19 cellular contexts compared by ENCODE assay signal in the genomic region with DNA sequence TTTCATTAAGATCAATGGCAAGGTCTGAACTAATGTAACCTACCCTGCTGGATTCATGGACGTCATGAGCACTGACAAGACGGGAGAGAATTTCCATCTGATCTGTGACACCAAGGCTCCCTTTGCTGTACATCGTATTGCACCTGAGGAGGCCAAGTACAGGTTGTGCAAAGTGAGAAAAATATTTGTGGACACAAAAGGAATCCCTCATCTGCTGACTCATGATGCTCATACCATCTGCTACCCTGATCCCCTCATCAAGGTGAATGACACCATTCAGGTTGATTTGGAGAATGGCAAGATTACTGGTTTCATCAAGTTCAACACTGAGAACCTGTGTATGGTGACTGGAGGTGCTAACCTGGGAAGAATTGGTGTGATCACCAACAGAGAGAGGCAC.
A peak's percentile ranks its signal among the peaks of the same experiment; 100 is the strongest.
DNase-seq lines count a peak whose midpoint lies in the region; ATAC-seq, FAIRE-seq and TF ChIP-seq lines count a peak whose summit lies in the region.
"Had no signal": no experiment of that assay in that cellular context is flagged by ENCODE, and none has a peak within 500 bp of the region (broad histone marks: within the 10 kb centered on the region; RNA-seq: fewer than 3 reads in every experiment).

No MANE protein-coding gene starts in this region.

- POLR2A ChIA-PET in IMR-90 (lab: Charles Lee; ENCODE audit: unreplicated experiment) (no interaction called here), K562 (lab: Yijun Ruan, JAX) (interaction anchor here (0.6 to 0.9 kb wide), 2 partner anchors 11 to 29 kb away, joined by 3 to 4 read pairs; no protein-coding TSS in a partner anchor)

- no peak for TF ChIP-seq POLR2A in IMR-90 (IDR thresholded peaks at IDR 0.05; ENCODE audit: low read depth, low read length)
- TF ChIP-seq POLR2A in K562 (conservative IDR thresholded peaks at IDR 0.05) = no peak
- no peak for TF ChIP-seq POLR2A in vagina (IDR thresholded peaks at IDR 0.05)

- dilution Hi-C loops in IMR-90 (cut with HindIII; ENCODE audit: low sequenced_read_pairs, unreplicated experiment) = no loop called here

- H3K4me2 ChIP-seq in IMR-90 (ENCODE audit: low read depth, low read length) = no peak overlapping the region
- H3K4me2 ChIP-seq in K562 (ENCODE audit: insufficient read depth, low read length) = no peak overlapping the region
- no peak overlapping the region for H3K4me2 ChIP-seq in neuronal stem cell (ENCODE audit: insufficient read depth, low read length, poor library complexity, severe bottlenecking)
- H3K4me2 ChIP-seq: BLaER1 had no signal

- no peak overlapping the region; the same call in 1 of the 2 replicates for H3K18ac ChIP-seq in IMR-90 (ENCODE audit: low read depth, low read length)
- H3K18ac ChIP-seq in neuronal stem cell (ENCODE audit: low read length) = no peak overlapping the region

- peak overlapping the region; percentile 16; the same call in 1 of the 2 replicates for H2BK20ac ChIP-seq in IMR-90 (ENCODE audit: low read depth, low read length)

- H3K79me1 ChIP-seq in IMR-90 (ENCODE audit: low read depth in 1 of 2, low read length in 2 of 2) = no peaks in the 10 kb centered on the region; a peak in 1 of 4 replicates
- H3K79me1 ChIP-seq in neuronal stem cell (ENCODE audit: low read depth, low read length) = no peaks in the 10 kb centered on the region

- in situ Hi-C loops in IMR-90 (cut with MboI; ENCODE audit: low sequenced_read_pairs) (no loop called here), K562 (cut with MboI) (no loop called here)

- no peak overlapping the region for H3K56ac ChIP-seq in IMR-90 (ENCODE audit: extremely low read depth, insufficient read depth, low read length)

- H3K27me3 ChIP-seq in IMR-90 (ENCODE audit: control insufficient read depth, insufficient read depth, low read length) (no peaks in the 10 kb centered on the region), K562 (ENCODE audit: control insufficient read depth in 2 of 2, insufficient read depth in 2 of 2, low read length in 2 of 2) (no peaks in the 10 kb centered on the region), neuronal stem cell (ENCODE audit: control insufficient read depth in 3 of 3, insufficient read depth in 3 of 3, low read depth in 1 of 3, low read length in 3 of 3) (peaks cover 0 to 7% (median 0%) of the 10 kb centered on the region in 3 experiments), vagina (no peaks in the 10 kb centered on the region)
- H3K27me3 ChIP-seq: BLaER1 had no signal

- no peak overlapping the region for H4K5ac ChIP-seq in IMR-90 (ENCODE audit: low read depth, low read length)

- no peaks in the 10 kb centered on the region; the same call in 1 of the 2 replicates for H4K20me1 ChIP-seq in IMR-90 (ENCODE audit: insufficient read depth, low read length)
- H4K20me1 ChIP-seq in K562 (replicated peaks; ENCODE audit: control insufficient read depth, insufficient read depth, low read length) = no peaks in the 10 kb centered on the region
- H4K20me1 ChIP-seq: BLaER1 had no signal

- H2AFZ ChIP-seq in IMR-90 (replicated peaks; ENCODE audit: low read length, poor library complexity) = no peak overlapping the region
- no peak overlapping the region for H2AFZ ChIP-seq in K562 (ENCODE audit: low read depth, low read length)
- H2AFZ ChIP-seq in neuronal stem cell (ENCODE audit: low read length) = no peak overlapping the region
- H2AFZ ChIP-seq: GM23248 had no signal

- no peak overlapping the region for H3K4me3 ChIP-seq in IMR-90 (ENCODE audit: insufficient read depth, low read depth, low read length)
- no peak overlapping the region for H3K4me3 ChIP-seq in K562
- H3K4me3 ChIP-seq in neuronal stem cell (ENCODE audit: low read length in 2 of 2) = no peak overlapping the region
- no peak overlapping the region for H3K4me3 ChIP-seq in vagina
- H3K4me3 ChIP-seq: BLaER1, GM12878, GM23248, HAP-1 had no signal

- BruUV-seq in IMR-90 (replicated peaks; lab: Mats Ljungman, UMichigan) (no TSS peak), K562 (replicated peaks; lab: Mats Ljungman, UMichigan) (no TSS peak)

- peak overlapping the region; percentile 71; the same call in 1 of the 3 replicates for H2BK15ac ChIP-seq in IMR-90 (ENCODE audit: low read depth, low read length)
- H2BK15ac ChIP-seq in neuronal stem cell (ENCODE audit: low read length) = no peak overlapping the region

- no peak overlapping the region for H2AK9ac ChIP-seq in IMR-90 (replicated peaks; ENCODE audit: low read depth, low read length, poor library complexity)

- WGBS in IMR-90 (ENCODE audit: extremely low coverage in 2 of 2, insufficient read length in 1 of 2), 2 experiments = 83% methylated on average over 1 of the region's 3 CpGs; no CpG with 5 or more reads in 1 of the 2 experiments
- 74% methylated on average over 3 of the region's 3 CpGs for WGBS in K562 (ENCODE audit: insufficient coverage, low coverage, missing lambda C conversion rate)
- no CpG with 5 or more reads among the region's 3 CpGs for WGBS in neuronal stem cell (ENCODE audit: extremely low coverage in 2 of 2, insufficient read length in 2 of 2, insufficient replicate concordance in 1 of 2), 2 donors

- ATAC-seq in IMR-90 (ENCODE audit: low read depth) (no peak), K562 (no peak)
- ATAC-seq: GM12878 had no signal

- H2AK5ac ChIP-seq in IMR-90 (ENCODE audit: low read depth, low read length) = peak overlapping the region; percentile 56; the same call in 1 of the 2 replicates
- H2AK5ac ChIP-seq in neuronal stem cell (ENCODE audit: low read depth, low read length) = no peak overlapping the region

- H3K4me1 ChIP-seq in IMR-90 (ENCODE audit: control insufficient read depth, insufficient read depth, low read length) = peaks cover 17% of the 10 kb centered on the region
- H3K4me1 ChIP-seq in K562 (replicated peaks in 1 of 2; ENCODE audit: control insufficient read depth in 2 of 2, insufficient read depth in 2 of 2, low read length in 2 of 2) = peaks cover 31 to 45% of the 10 kb centered on the region in 2 experiments
- peaks cover 6 to 8% of the 10 kb centered on the region in 2 donors for H3K4me1 ChIP-seq in neuronal stem cell (ENCODE audit: control insufficient read depth in 2 of 2, insufficient read depth in 1 of 2, low read depth in 1 of 2, low read length in 2 of 2)
- H3K4me1 ChIP-seq in vagina = peaks cover 21% of the 10 kb centered on the region

- TF ChIP-seq CTCF in IMR-90 (conservative IDR thresholded peaks at IDR 0.05; ENCODE audit: low read depth, low read length) (no peak), K562 (IDR thresholded peaks at IDR 0.05 in 2 of 3, conservative IDR thresholded peaks at IDR 0.05 in 1 of 3; ENCODE audit: insufficient read depth in 2 of 3, low read depth in 1 of 3, low read length in 3 of 3) (no peak), vagina (IDR thresholded peaks at IDR 0.05) (no peak)

- H3K4ac ChIP-seq in IMR-90 (ENCODE audit: low read depth, low read length) (peak overlapping the region; percentile 42), neuronal stem cell (ENCODE audit: low read length) (no peak overlapping the region)

- no peak overlapping the region for H2BK12ac ChIP-seq in neuronal stem cell (ENCODE audit: low read length)

- H3K27ac ChIP-seq in IMR-90 (ENCODE audit: insufficient read depth, low read length) (no peak overlapping the region), K562 (ENCODE audit: extremely low read depth, low read depth, low read length) (no peak overlapping the region), neuronal stem cell (replicated peaks; ENCODE audit: low read length) (no peak overlapping the region), vagina (no peak overlapping the region)
- H3K27ac ChIP-seq: BLaER1, GM23248, HL-60 had no signal

- H3K9me1 ChIP-seq in IMR-90 (ENCODE audit: insufficient read depth, low read length) (0 out of 2 replicates have a peak, but pooled peaks cover 3% of the 10 kb centered on the region), K562 (ENCODE audit: control insufficient read depth, insufficient read depth, low read length) (no peaks in the 10 kb centered on the region)

- H3K14ac ChIP-seq in IMR-90 (replicated peaks; ENCODE audit: low read depth, low read length) (no peak overlapping the region), neuronal stem cell (ENCODE audit: low read length) (no peak overlapping the region)

- no peak overlapping the region for H4K8ac ChIP-seq in IMR-90 (ENCODE audit: low read depth in 2 of 2, low read length in 2 of 2)
- H4K8ac ChIP-seq in neuronal stem cell (ENCODE audit: low read depth, low read length) = peak overlapping the region; percentile 43

- no peaks in the 10 kb centered on the region for H3K36me3 ChIP-seq in IMR-90 (ENCODE audit: control insufficient read depth, insufficient read depth, low read length)
- H3K36me3 ChIP-seq in K562 (ENCODE audit: control insufficient read depth, insufficient read depth, low read length) = no peaks in the 10 kb centered on the region
- no peaks in the 10 kb centered on the region for H3K36me3 ChIP-seq in neuronal stem cell (replicated peaks in 1 of 2; ENCODE audit: control insufficient read depth in 2 of 2, insufficient read depth in 2 of 2, low read length in 2 of 2)
- H3K36me3 ChIP-seq in vagina = no peaks in the 10 kb centered on the region
- H3K36me3 ChIP-seq: BLaER1, HAP-1 had no signal

- no peak for TF ChIP-seq EP300 in K562 (IDR thresholded peaks at IDR 0.05; ENCODE audit: low read length)

- peak; percentile 37 for DNase-seq in NCI-H2171 treated with DMSO at 0.1 percent for 48 hours (lab: John Stamatoyannopoulos, UW)
- DNase-seq in NCI-H2171 (lab: John Stamatoyannopoulos, UW) = no peak
- DNase-seq in IMR-90 = no peak
- no peak for DNase-seq in K562 (ENCODE audit: extremely low read depth in 1 of 4, low spot score in 3 of 4)
- DNase-seq in neuronal stem cell (ENCODE audit: low spot score) = no peak
- no peak for DNase-seq in activated CD4-positive, alpha-beta T cell treated with anti-CD3 and anti-CD28 coated beads for 4 hours
- no peak for DNase-seq in T-helper 9 cell
- DNase-seq in vagina (ENCODE audit: extremely low spot score in 2 of 2) = no peak
- DNase-seq: 8988T; CD4-positive, alpha-beta memory T cell; DMS153; DND-41; EL; GM23248 had no signal

- no peak for TF ChIP-seq RAD21 in IMR-90 (IDR thresholded peaks at IDR 0.05; ENCODE audit: low read length)
- TF ChIP-seq RAD21 in K562 (CRISPR knock-in tag; conservative IDR thresholded peaks at IDR 0.05 in 1 of 2, IDR thresholded peaks at IDR 0.05 in 1 of 2) = no peak

- H3K9ac ChIP-seq in IMR-90 (ENCODE audit: low read depth, low read length) = no peak overlapping the region
- no peak overlapping the region for H3K9ac ChIP-seq in K562 (ENCODE audit: insufficient read depth in 1 of 2, low read depth in 2 of 2, low read length in 2 of 2)
- no peak overlapping the region for H3K9ac ChIP-seq in neuronal stem cell (ENCODE audit: low read depth, low read length, poor library complexity)
- H3K9ac ChIP-seq: BLaER1, GM23248 had no signal

- H2BK5ac ChIP-seq in IMR-90 (ENCODE audit: low read depth, low read length, poor library complexity, severe bottlenecking) (no peak overlapping the region), neuronal stem cell (ENCODE audit: low read length) (no peak overlapping the region)

- no peaks in the 10 kb centered on the region; the same call in 2 of the 3 replicates for H3K79me2 ChIP-seq in K562 (ENCODE audit: control insufficient read depth, insufficient read depth, low read length)

- H2BK120ac ChIP-seq in IMR-90 (ENCODE audit: low read depth, low read length) (0 out of 2 replicates have a peak overlapping the region, but pooled peaks have one; percentile 34), neuronal stem cell (ENCODE audit: low read depth, low read length) (no peak overlapping the region)

- H4K91ac ChIP-seq in IMR-90 (ENCODE audit: insufficient read depth, low read depth, low read length) (peak overlapping the region; percentile 3; the same call in 1 of the 2 replicates), neuronal stem cell (ENCODE audit: low read depth, low read length, poor library complexity) (no peak overlapping the region)

- H3K9me3 ChIP-seq in IMR-90 (ENCODE audit: control insufficient read depth, insufficient read depth, low read length) (peaks cover 2% of the 10 kb centered on the region; the same call in 1 of the 2 replicates), K562 (replicated peaks; ENCODE audit: control insufficient read depth, insufficient read depth, low read depth, low read length) (no peaks in the 10 kb centered on the region; the same call in 1 of the 2 replicates), neuronal stem cell (replicated peaks in 1 of 2; ENCODE audit: control insufficient read depth in 2 of 2, insufficient read depth in 1 of 2, low read depth in 1 of 2, low read length in 2 of 2) (peaks cover 0 to 6% of the 10 kb centered on the region in 2 donors), vagina (no peaks in the 10 kb centered on the region)

- H3K23ac ChIP-seq in IMR-90 (ENCODE audit: low read depth, low read length) (no peak overlapping the region), neuronal stem cell (ENCODE audit: low read depth, low read length, poor library complexity) (no peak overlapping the region)

- intact Hi-C loops in IMR-90 (cut with micrococcal nuclease) = no loop called here
- intact Hi-C loops in K562 (cut with micrococcal nuclease) = no loop called here
- intact Hi-C loops in vagina (cut with DNase I) = no loop called here

- FAIRE-seq in K562 (lab: Jason Lieb, UNC) = no peak
- FAIRE-seq: GM12878, GM19239 had no signal

- CTCF ChIA-PET in IMR-90 (lab: Yijun Ruan, JAX) = no interaction called here
- CTCF ChIA-PET in K562 (lab: Yijun Ruan, JAX; ENCODE audit: low intra/inter-chr PET ratio) = no interaction called here
